In the genomic region with DNA sequence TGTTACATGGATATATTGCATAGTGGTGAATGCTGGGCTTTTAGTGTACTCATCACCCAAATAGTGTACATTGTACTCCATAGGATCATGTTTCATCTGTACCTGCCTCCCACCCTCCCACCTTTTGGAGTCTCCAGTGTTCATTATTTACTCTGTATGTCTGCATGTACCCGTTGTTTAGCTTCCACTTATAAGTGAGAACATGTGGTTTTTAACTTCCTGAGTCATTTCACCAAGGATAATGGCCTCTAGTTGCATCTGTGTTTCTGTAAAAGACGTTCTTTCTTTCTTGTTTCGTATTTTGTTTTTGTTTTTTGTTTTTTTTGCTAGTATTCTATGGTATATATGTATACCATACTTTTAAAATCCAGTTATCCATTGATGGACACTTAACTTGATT, we compare ENCODE assay signal across 1 cellular context.
TF ChIP-seq lines count a peak whose summit lies in the region.

No MANE protein-coding gene starts in this region.

TF ChIP-seq in GM23338, 12 proteins besides CTCF, POLR2A, EP300 and RAD21 (continued from another document):
- TF ChIP-seq, protein P1, sequence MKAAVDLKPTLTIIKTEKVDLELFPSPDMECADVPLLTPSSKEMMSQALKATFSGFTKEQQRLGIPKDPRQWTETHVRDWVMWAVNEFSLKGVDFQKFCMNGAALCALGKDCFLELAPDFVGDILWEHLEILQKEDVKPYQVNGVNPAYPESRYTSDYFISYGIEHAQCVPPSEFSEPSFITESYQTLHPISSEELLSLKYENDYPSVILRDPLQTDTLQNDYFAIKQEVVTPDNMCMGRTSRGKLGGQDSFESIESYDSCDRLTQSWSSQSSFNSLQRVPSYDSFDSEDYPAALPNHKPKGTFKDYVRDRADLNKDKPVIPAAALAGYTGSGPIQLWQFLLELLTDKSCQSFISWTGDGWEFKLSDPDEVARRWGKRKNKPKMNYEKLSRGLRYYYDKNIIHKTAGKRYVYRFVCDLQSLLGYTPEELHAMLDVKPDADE (IDR thresholded peaks at IDR 0.05) = no peak
- TF ChIP-seq CREB1 (CRISPR knock-in tag; IDR thresholded peaks at IDR 0.05; ENCODE audit: low read depth) = no peak
